ENCODE assay signal across 8 cellular contexts in the genomic region with DNA sequence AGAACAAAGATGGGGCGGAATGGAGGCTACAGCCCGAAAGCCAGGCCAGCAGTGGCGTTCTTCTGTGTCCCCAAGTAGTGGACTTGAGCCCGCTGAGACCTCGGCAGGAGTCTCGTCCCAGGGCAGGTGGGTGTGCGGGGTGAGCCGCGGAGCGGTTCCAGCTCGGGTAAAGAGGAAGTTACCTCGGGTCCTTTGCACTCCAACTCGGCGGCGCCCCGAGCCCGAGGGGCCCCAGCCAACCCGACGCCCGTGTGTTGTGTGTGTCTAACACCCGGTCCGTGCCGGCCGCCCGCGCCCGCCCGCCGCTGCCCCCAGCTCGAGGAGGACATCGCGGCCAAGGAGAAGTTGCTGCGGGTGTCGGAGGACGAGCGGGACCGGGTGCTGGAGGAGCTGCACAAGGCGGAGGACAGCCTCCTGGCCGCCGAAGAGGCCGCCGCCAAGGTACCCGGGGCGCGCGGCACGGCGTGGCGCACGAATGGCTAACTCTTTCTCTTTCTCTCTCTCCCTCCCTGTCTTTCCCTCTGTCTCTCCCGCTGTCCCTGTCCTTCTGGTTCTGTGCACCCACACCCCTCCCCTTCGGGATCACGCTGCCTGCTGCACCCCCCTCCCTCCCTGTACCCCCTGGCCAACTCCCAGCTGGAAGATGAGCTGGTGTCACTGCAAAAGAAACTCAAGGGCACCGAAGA. TPM values are rescaled to one million over a fixed set of nuclear protein-coding genes. Genes with fewer than 3 reads are reported as not detected.
A peak's percentile ranks its signal among the peaks of the same experiment; 100 is the strongest.
DNase-seq lines count a peak whose midpoint lies in the region; TF ChIP-seq lines count a peak whose summit lies in the region.

No MANE protein-coding gene starts in this region.

- peak overlapping the region; percentile 69 for H3K4me3 ChIP-seq in fibroblast of mammary gland (ENCODE audit: control insufficient read depth, low read depth, low read length)
- peak overlapping the region; percentile 90 for H3K4me3 ChIP-seq in neuron (ENCODE audit: low read length)

- no peak for TF ChIP-seq CTCF in VCaP (conservative IDR thresholded peaks at IDR 0.05)
- no peak for TF ChIP-seq CTCF in fibroblast of mammary gland (conservative IDR thresholded peaks at IDR 0.05; ENCODE audit: control insufficient read depth, insufficient read depth, low read depth, low read length)

- H3K27me3 ChIP-seq in neuron (ENCODE audit: insufficient read depth, low read length), result peaks cover 19% of the 10 kb centered on the region

- in situ Hi-C loops in G401 (cut with HindIII; ENCODE audit: low sequenced_read_pairs), result no loop called here

- peaks cover 14% of the 10 kb centered on the region for H3K36me3 ChIP-seq in neuron (ENCODE audit: insufficient read depth, low read length)

- H2AFZ ChIP-seq in neuron (ENCODE audit: low read depth, low read length), result peak overlapping the region; percentile 93

- peak overlapping the region; percentile 80 for H3K27ac ChIP-seq in VCaP

- peaks cover 28% of the 10 kb centered on the region for H3K4me1 ChIP-seq in neuron (ENCODE audit: insufficient read depth, low read length)

- DNase-seq in DMS79 treated with DMSO at 0.1 percent for 48 hours (lab: John Stamatoyannopoulos, UW) (peak; percentile 3), DMS79 (lab: John Stamatoyannopoulos, UW) (no peak), fibroblast of mammary gland (ENCODE audit: low read depth) (no peak), cortex of kidney (lab: John Stamatoyannopoulos, UW) (no peak), GOT3 (lab: John Stamatoyannopoulos, UW) (no peak), G401 (ENCODE audit: low spot score) (no peak)

- H3K9me3 ChIP-seq in neuron (ENCODE audit: low read length), result no peaks in the 10 kb centered on the region

RNA-seq across cellular contexts. Expression of gene TPM1, which starts 1.0 kb away (rescaled TPM):
- total RNA-seq in G401 (2014; rRNA removed; shearing (Covaris generic)), result 768 and 828 TPM in 2 replicates
